In the genomic region with DNA sequence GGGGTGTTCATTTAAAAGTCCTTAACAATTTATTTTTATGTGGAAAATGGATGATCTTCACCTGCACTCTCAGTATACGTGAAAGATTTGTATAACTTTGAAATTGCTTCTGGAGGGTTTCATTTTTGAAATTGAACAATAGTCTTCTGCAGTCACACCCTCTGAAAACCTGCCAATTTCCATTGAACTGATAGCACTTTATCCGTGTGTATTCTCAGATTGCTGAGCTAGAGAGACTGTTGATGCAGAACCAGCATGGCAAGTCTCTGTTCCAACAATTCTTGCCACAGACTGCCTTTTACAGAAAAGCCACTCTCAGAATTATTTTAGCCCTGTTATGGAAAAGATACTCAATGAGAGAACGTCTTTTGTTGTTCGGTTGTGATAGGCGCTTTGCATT, we compare ENCODE assay signal across 18 cellular contexts. TPM values are rescaled to one million over a fixed set of nuclear protein-coding genes. Genes with fewer than 3 reads are reported as not detected.
"Had no signal": no experiment of that assay in that cellular context is flagged by ENCODE, and none has a peak within 500 bp of the region (broad histone marks: within the 10 kb centered on the region; RNA-seq: fewer than 3 reads in every experiment).

No MANE protein-coding gene starts in this region.

- H3K27me3 ChIP-seq: transverse colon, vagina had no signal

- H3K27me3 Mint-ChIP-seq: activated B cell treated with CpG ODN at 0.5 μM for 24 hours; naive B cell; stimulated activated memory B cell treated with anti-CD40 and anti-IgM and Interleukin-4, amounts not matched to agents 10 μg/mL and 1 μg/mL and 100 μg/mL, for 72 hours had no signal

- ATAC-seq: left colon; stimulated activated memory B cell treated with anti-CD40 and anti-IgM and Interleukin-4, amounts not matched to agents 10 μg/mL and 1 μg/mL and 100 μg/mL, for 72 hours had no signal

- H3K27ac Mint-ChIP-seq: activated B cell treated with CpG ODN at 0.5 μM for 24 hours; activated naive CD8-positive, alpha-beta T cell treated with anti-CD3 and anti-CD28 coated beads, Interleukin-2, amount 10 ng/mL, durations not matched to agents 7 days and 5 days; dendritic cell treated with granulocyte-macrophage colony-stimulating factor and Interleukin-4, amounts not matched to agents 40 ng/mL and 50 ng/mL, for 4 days; naive B cell; stimulated activated memory B cell treated with anti-CD40 and anti-IgM and Interleukin-4, amounts not matched to agents 10 μg/mL and 1 μg/mL and 100 μg/mL, for 72 hours had no signal

- H3K9me3 ChIP-seq: transverse colon, vagina had no signal

- H3K27ac ChIP-seq: parathyroid adenoma, transverse colon, vagina had no signal

- H3K9me3 Mint-ChIP-seq: activated naive CD8-positive, alpha-beta T cell treated with anti-CD3 and anti-CD28 coated beads, Interleukin-2, amount 10 ng/mL, durations not matched to agents 7 days and 5 days had no signal

- H3K36me3 ChIP-seq: transverse colon, vagina had no signal

- H3K4me1 Mint-ChIP-seq: activated B cell treated with CpG ODN at 0.5 μM for 24 hours; activated naive CD8-positive, alpha-beta T cell treated with anti-CD3 and anti-CD28 coated beads, Interleukin-2, amount 10 ng/mL, durations not matched to agents 7 days and 5 days; naive B cell; stimulated activated memory B cell treated with anti-CD40 and anti-IgM and Interleukin-4, amounts not matched to agents 10 μg/mL and 1 μg/mL and 100 μg/mL, for 72 hours had no signal

- H3K9ac ChIP-seq: parathyroid adenoma had no signal

- DNase-seq: activated B cell treated with CpG ODN at 0.5 μM for 24 hours; activated CD4-positive, alpha-beta T cell treated with anti-CD3 and anti-CD28 coated beads, Interleukin-2, amount 50 U/mL, for 1 hour; activated CD8-positive, alpha-beta memory T cell treated with anti-CD3 and anti-CD28 coated beads for 24 hours; activated naive CD4-positive, alpha-beta T cell; activated naive CD8-positive, alpha-beta T cell treated with anti-CD3 and anti-CD28 coated beads, Interleukin-2, amount 10 ng/mL, durations not matched to agents 7 days and 5 days; effector memory CD4-positive, alpha-beta T cell; head of caudate nucleus; left colon; naive B cell; stimulated activated CD4-positive, alpha-beta T cell treated with anti-CD3 and anti-CD28 coated beads, Interleukin-2, amount 100 ng/mL, for 48 hours; T-helper 2 cell; transverse colon had no signal

- H3K4me3 Mint-ChIP-seq: activated B cell treated with CpG ODN at 0.5 μM for 24 hours; activated naive CD8-positive, alpha-beta T cell treated with anti-CD3 and anti-CD28 coated beads, Interleukin-2, amount 10 ng/mL, durations not matched to agents 7 days and 5 days; dendritic cell treated with granulocyte-macrophage colony-stimulating factor and Interleukin-4, amounts not matched to agents 40 ng/mL and 50 ng/mL, for 4 days; naive B cell; stimulated activated memory B cell treated with anti-CD40 and anti-IgM and Interleukin-4, amounts not matched to agents 10 μg/mL and 1 μg/mL and 100 μg/mL, for 72 hours had no signal

- H2AFZ ChIP-seq: parathyroid adenoma had no signal

- H3K79me2 ChIP-seq: parathyroid adenoma had no signal

- FAIRE-seq: frontal cortex had no signal

- H3K4me1 ChIP-seq: parathyroid adenoma, transverse colon had no signal

- H3K4me3 ChIP-seq: lung, transverse colon, vagina had no signal

- H3K36me3 Mint-ChIP-seq: activated naive CD8-positive, alpha-beta T cell treated with anti-CD3 and anti-CD28 coated beads, Interleukin-2, amount 10 ng/mL, durations not matched to agents 7 days and 5 days; naive B cell; stimulated activated memory B cell treated with anti-CD40 and anti-IgM and Interleukin-4, amounts not matched to agents 10 μg/mL and 1 μg/mL and 100 μg/mL, for 72 hours had no signal

RNA-seq across cellular contexts. Expression of a gene that starts 6.6 kb away (rescaled TPM):
- total RNA-seq: activated B cell treated with CpG ODN at 0.5 μM for 24 hours; activated naive CD8-positive, alpha-beta T cell treated with anti-CD3 and anti-CD28 coated beads, Interleukin-2, amount 10 ng/mL, durations not matched to agents 7 days and 5 days had no signal
